1 cellular context compared by ENCODE assay signal in genomic region chr7:72335561-72336381, GRCh38.
TF ChIP-seq lines count a peak whose summit lies in the region.

No MANE protein-coding gene starts in this region.

TF ChIP-seq in SK-N-SH treated with all-trans-retinoic acid at 6 μM for 48 hours, 23 proteins besides CTCF, POLR2A, EP300 and RAD21 (continued from another document):
- no peak for TF ChIP-seq PATZ1 (CRISPR knock-in tag; IDR thresholded peaks at IDR 0.05; ENCODE audit: borderline replicate concordance)
- no peak for TF ChIP-seq GLIS3 (CRISPR knock-in tag; IDR thresholded peaks at IDR 0.05)
- TF ChIP-seq ESRRG (CRISPR knock-in tag; IDR thresholded peaks at IDR 0.05): no peak
